ENCODE assay signal across 34 cellular contexts in genomic region chr1:21110163-21110562, GRCh38.
"Had no signal": no experiment of that assay in that cellular context is flagged by ENCODE, and none has a peak within 500 bp of the region (broad histone marks: within the 10 kb centered on the region; RNA-seq: fewer than 3 reads in every experiment).

No MANE protein-coding gene starts in this region.

- H3K4me3 ChIP-seq: adrenal gland, body of pancreas, breast epithelium had no signal

- H3K27me3 ChIP-seq: adrenal gland, body of pancreas, brain microvascular endothelial cell, breast epithelium had no signal

- H3K4me1 ChIP-seq: breast epithelium had no signal

- ATAC-seq: activated CD8-positive, alpha-beta T cell treated with anti-CD3 and anti-CD28 coated beads for 36 hours; activated naive CD4-positive, alpha-beta T cell treated with anti-CD3 and anti-CD28 coated beads, Interleukin-2, amount 50 U/mL, for 72 hours; activated T-cell treated with anti-CD3 and anti-CD28 coated beads, Interleukin-2, amount 50 U/mL, for 4 hours; activated T-cell treated with anti-CD3 and anti-CD28 coated beads, Interleukin-2, amount 50 U/mL, for 72 hours; activated T-helper 17 cell treated with anti-CD3 and anti-CD28 coated beads, Interleukin-2, amount 50 U/mL, for 72 hours; body of pancreas had no signal

- DNase-seq: activated B cell treated with CpG ODN at 0.5 μM for 24 hours; activated CD4-positive, alpha-beta memory T cell treated with anti-CD3 and anti-CD28 coated beads for 36 hours; activated CD4-positive, alpha-beta T cell treated with anti-CD3 and anti-CD28 coated beads for 4 hours; activated CD4-positive, alpha-beta T cell treated with anti-CD3 and anti-CD28 coated beads, Interleukin-2, amount 10 ng/mL, durations not matched to agents 24 days and 14 days; activated CD4-positive, alpha-beta T cell treated with anti-CD3 and anti-CD28 coated beads, Interleukin-2, amount 50 U/mL, for 1 hour; activated CD4-positive, alpha-beta T cell treated with anti-CD3 and anti-CD28 coated beads, Interleukin-2, amount 50 U/mL, for 4 hours; activated CD4-positive, CD25-positive, alpha-beta regulatory T cell treated with anti-CD3 and anti-CD28 coated beads, Interleukin-2, amount 50 U/mL, for 72 hours; activated CD8-positive, alpha-beta memory T cell treated with anti-CD3 and anti-CD28 coated beads, Interleukin-2, amount 50 U/mL, for 4 hours; activated CD8-positive, alpha-beta T cell treated with anti-CD3 and anti-CD28 coated beads for 36 hours; activated effector memory CD4-positive, alpha-beta T cell treated with anti-CD3 and anti-CD28 coated beads, Interleukin-2, amount 50 U/mL, for 16 hours; activated gamma-delta T cell treated with Interleukin-2 at 50 U/mL for 16 hours; activated naive CD4-positive, alpha-beta T cell; activated naive CD4-positive, alpha-beta T cell treated with anti-CD3 and anti-CD28 coated beads for 36 hours; activated naive CD4-positive, alpha-beta T cell treated with anti-CD3 and anti-CD28 coated beads, Interleukin-2, amount 50 U/mL, for 16 hours; activated naive CD8-positive, alpha-beta T cell treated with anti-CD3 and anti-CD28 coated beads for 36 hours; activated T-cell treated with anti-CD3 and anti-CD28 coated beads for 4 hours; activated T-cell treated with anti-CD3 and anti-CD28 coated beads, Interleukin-2, amount 50 U/mL, for 1 hour; activated T-cell treated with anti-CD3 and anti-CD28 coated beads, Interleukin-2, amount 50 U/mL, for 4 hours; activated T-cell treated with anti-CD3 and anti-CD28 coated beads, Interleukin-2, amount 50 U/mL, for 72 hours; adrenal gland; amniotic stem cell; aorta; body of pancreas; brain microvascular endothelial cell; central memory CD4-positive, alpha-beta T cell; T-helper 1 cell; T-helper 2 cell; T-helper 9 cell had no signal

- FAIRE-seq: astrocyte, TTC549 had no signal

- H3K36me3 ChIP-seq: adrenal gland, breast epithelium had no signal

- H3K9me3 ChIP-seq: adrenal gland, body of pancreas, breast epithelium had no signal

- H3K27ac ChIP-seq: adrenal gland, body of pancreas, brain microvascular endothelial cell, breast epithelium, VCaP had no signal
